In genomic region chr5:37834542-37835399, GRCh38 we compare ENCODE assay signal across 10 cellular contexts.
A peak's percentile ranks its signal among the peaks of the same experiment; 100 is the strongest.
DNase-seq lines count a peak whose midpoint lies in the region; ATAC-seq and TF ChIP-seq lines count a peak whose summit lies in the region.
"Had no signal": no experiment of that assay in that cellular context is flagged by ENCODE, and none has a peak within 500 bp of the region (broad histone marks: within the 10 kb centered on the region; RNA-seq: fewer than 3 reads in every experiment).

No MANE protein-coding gene starts in this region.

- ATAC-seq in GM21367 (IDR thresholded peaks at IDR 0.05; ENCODE audit: unreplicated experiment) = no peak

- H3K36me3 ChIP-seq in HUES48 (ENCODE audit: control insufficient read depth, insufficient read depth, low read length) = no peaks in the 10 kb centered on the region

- peak overlapping the region; percentile 58 for H3K4me3 ChIP-seq in HUES48 (ENCODE audit: low read depth, low read length)
- peak overlapping the region; percentile 31 for H3K4me3 ChIP-seq in astrocyte of the spinal cord (ENCODE audit: low read depth, low read length)

- H3K9me3 ChIP-seq in HUES48 (ENCODE audit: control insufficient read depth, insufficient read depth, low read length) = no peaks in the 10 kb centered on the region

- no peak for TF ChIP-seq CTCF in astrocyte of the spinal cord (IDR thresholded peaks at IDR 0.05; ENCODE audit: low read depth, low read length)

- no peak overlapping the region for H3K27ac ChIP-seq in HUES48 (ENCODE audit: low read depth, low read length)

- DNase-seq in astrocyte of the spinal cord (ENCODE audit: low read depth, low spot score) (no peak), iPS-NIHi7 (ENCODE audit: extremely low spot score) (peak; percentile 53), activated gamma-delta T cell (lab: John Stamatoyannopoulos, UW) (no peak), KG1 (lab: John Stamatoyannopoulos, UW) (no peak)
- DNase-seq in stimulated activated CD8-positive, alpha-beta memory T cell treated with anti-CD3 and anti-CD28 coated beads, Interleukin-4, amount 100 ng/mL, for 48 hours = peak; percentile 24
- DNase-seq: activated CD8-positive, alpha-beta memory T cell treated with anti-CD3 and anti-CD28 coated beads, Interleukin-2, amount 50 U/mL, for 4 hours; EL; foreskin melanocyte had no signal

- in situ Hi-C loops in astrocyte of the spinal cord (cut with HindIII; ENCODE audit: low sequenced_read_pairs) = no loop called here

- peaks cover 87% of the 10 kb centered on the region for H3K27me3 ChIP-seq in HUES48 (ENCODE audit: control insufficient read depth, insufficient read depth, low read length)

- no peak overlapping the region for H3K9ac ChIP-seq in HUES48 (ENCODE audit: low read depth, low read length)

- H3K4me1 ChIP-seq in HUES48 (ENCODE audit: control insufficient read depth, insufficient read depth, low read length) = peaks cover 37% of the 10 kb centered on the region

Comparison
In these comparisons a context has a peak if more than half of its experiments do, and no peak if none do; other contexts are left out.
1. DNase-seq: peak in iPS-NIHi7 (single experiment) and stimulated activated CD8-positive, alpha-beta memory T cell treated with anti-CD3 and anti-CD28 coated beads, Interleukin-4, amount 100 ng/mL, for 48 hours (single experiment); none in astrocyte of the spinal cord (single experiment), activated gamma-delta T cell (single experiment) and KG1 (single experiment).